8 cellular contexts compared by ENCODE assay signal in the genomic region with DNA sequence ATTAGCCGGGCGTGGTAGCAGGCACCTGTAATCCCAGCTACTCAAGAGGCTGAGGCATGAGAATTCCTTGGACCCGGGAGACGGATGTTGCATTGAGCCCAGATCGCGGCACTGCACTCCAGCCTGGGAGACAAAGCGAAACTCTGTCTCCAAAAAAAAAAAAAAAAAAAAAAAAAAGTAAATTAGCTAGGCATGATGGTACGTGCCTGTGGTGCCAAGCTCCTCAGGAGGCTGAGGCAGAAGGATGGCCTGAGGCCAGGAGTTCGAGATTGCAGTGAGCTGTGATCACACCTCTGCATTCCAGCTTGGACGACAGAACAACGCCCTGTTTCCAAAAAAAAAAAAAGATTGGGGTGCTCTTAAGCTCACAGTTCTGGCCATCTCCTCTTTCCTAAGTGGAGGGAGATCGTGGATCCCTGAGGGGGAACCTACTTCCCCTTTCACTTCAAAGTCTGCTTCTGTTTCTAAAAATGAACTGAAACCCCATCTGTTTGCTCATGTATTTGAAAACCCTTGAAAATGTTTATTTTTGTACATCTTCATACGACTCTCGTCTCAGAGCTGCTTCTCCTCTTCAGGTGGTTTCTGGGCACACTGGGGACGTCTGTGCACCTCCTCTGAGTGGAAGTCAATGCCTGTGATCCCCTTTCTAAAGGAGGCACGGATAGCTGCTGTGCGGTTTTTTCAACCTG.
DNase-seq lines count a peak whose midpoint lies in the region; ATAC-seq lines count a peak whose summit lies in the region.

No MANE protein-coding gene starts in this region.

- peak; percentile 81 for ATAC-seq in GM19025 (IDR thresholded peaks at IDR 0.05; ENCODE audit: low read depth, unreplicated experiment)
- peak; percentile 72 for ATAC-seq in HG03060 (IDR thresholded peaks at IDR 0.05; ENCODE audit: low read depth, unreplicated experiment)

- DNase-seq in A172 (ENCODE audit: low spot score), result peak; percentile 18
- DNase-seq in SIG-M5 treated with dmso at 0.1 percent for 504 hours (lab: John Stamatoyannopoulos, UW; ENCODE audit: unreplicated experiment), result peak; percentile 92
- no peak for DNase-seq in stimulated activated CD4-positive, alpha-beta T cell treated with anti-CD3 and anti-CD28 coated beads, Interleukin-15, amount 100 ng/mL, for 24 hours
- no peak for DNase-seq in NCI-H128 (lab: John Stamatoyannopoulos, UW; ENCODE audit: unreplicated experiment)
- DNase-seq in NCI-H1436 (lab: John Stamatoyannopoulos, UW), result no peak
- DNase-seq in stimulated activated CD4-positive, alpha-beta T cell treated with anti-CD3 and anti-CD28 coated beads, Interleukin-1b, Interleukin-23, amount 100 ng/mL, for 48 hours, result no peak

Comparison
In these comparisons a context has a peak if more than half of its experiments do, and no peak if none do; other contexts are left out.
1. DNase-seq: peak in A172 (single experiment) and SIG-M5 treated with dmso at 0.1 percent for 504 hours (single experiment); none in stimulated activated CD4-positive, alpha-beta T cell treated with anti-CD3 and anti-CD28 coated beads, Interleukin-15, amount 100 ng/mL, for 24 hours (single experiment), NCI-H128 (single experiment), NCI-H1436 (single experiment) and stimulated activated CD4-positive, alpha-beta T cell treated with anti-CD3 and anti-CD28 coated beads, Interleukin-1b, Interleukin-23, amount 100 ng/mL, for 48 hours (single experiment).